In genomic region chr10:52221937-52222336, GRCh38 we compare ENCODE assay signal across 28 cellular contexts.
"Had no signal": no experiment of that assay in that cellular context is flagged by ENCODE, and none has a peak within 500 bp of the region (broad histone marks: within the 10 kb centered on the region; RNA-seq: fewer than 3 reads in every experiment).

No MANE protein-coding gene starts in this region.

- H3K4me3 ChIP-seq: ascending aorta, body of pancreas, coronary artery, Peyer's patch, SJCRH30 had no signal

- ATAC-seq: activated CD8-positive, alpha-beta memory T cell treated with anti-CD3 and anti-CD28 coated beads, Interleukin-2, amount 10 ng/mL, durations not matched to agents 7 days and 5 days; activated naive CD4-positive, alpha-beta T cell treated with anti-CD3 and anti-CD28 coated beads, Interleukin-2, amount 50 U/mL, for 72 hours; activated naive CD8-positive, alpha-beta T cell treated with anti-CD3 and anti-CD28 coated beads, Interleukin-2, amount 50 U/mL, for 24 hours; body of pancreas; WTC11 had no signal

- H3K27ac ChIP-seq: ascending aorta, body of pancreas, coronary artery, Peyer's patch, RWPE1, SJCRH30 had no signal

- DNase-seq: activated CD4-positive, alpha-beta T cell treated with anti-CD3 and anti-CD28 coated beads, Interleukin-2, amount 10 ng/mL, durations not matched to agents 24 days and 14 days; activated CD4-positive, alpha-beta T cell treated with anti-CD3 and anti-CD28 coated beads, Interleukin-2, amount 50 U/mL, for 48 hours; activated CD4-positive, CD25-positive, alpha-beta regulatory T cell treated with anti-CD3 and anti-CD28 coated beads, Interleukin-2, amount 50 U/mL, for 72 hours; activated CD8-positive, alpha-beta memory T cell treated with anti-CD3 and anti-CD28 coated beads, Interleukin-2, amount 10 ng/mL, durations not matched to agents 7 days and 5 days; activated effector memory CD4-positive, alpha-beta T cell treated with Interleukin-2 at 50 U/mL for 16 hours; activated naive CD4-positive, alpha-beta T cell treated with Interleukin-2 at 50 U/mL for 16 hours; activated naive CD8-positive, alpha-beta T cell treated with anti-CD3 and anti-CD28 coated beads, Interleukin-2, amount 50 U/mL, for 24 hours; activated T-cell treated with anti-CD3 and anti-CD28 coated beads, Interleukin-2, amount 50 U/mL, for 24 hours; amniotic stem cell; body of pancreas; central memory CD4-positive, alpha-beta T cell; MM.1S; NCI-H1105; NCI-H1436; NCI-H1694 treated with DMSO at 0.1 percent for 48 hours; NCI-H2081; NCI-H2171 treated with DMSO at 0.1 percent for 48 hours; NCI-H226; NCI-H526; Peyer's patch; Right ventricle myocardium superior; SJCRH30; SK-N-SH had no signal

- H3K4me1 ChIP-seq: body of pancreas, Peyer's patch had no signal

- H3K9me3 ChIP-seq: ascending aorta, body of pancreas, Peyer's patch, SJCRH30, SK-N-SH had no signal

- H3K36me3 ChIP-seq: ascending aorta, Peyer's patch, SJCRH30 had no signal
